In the genomic region with DNA sequence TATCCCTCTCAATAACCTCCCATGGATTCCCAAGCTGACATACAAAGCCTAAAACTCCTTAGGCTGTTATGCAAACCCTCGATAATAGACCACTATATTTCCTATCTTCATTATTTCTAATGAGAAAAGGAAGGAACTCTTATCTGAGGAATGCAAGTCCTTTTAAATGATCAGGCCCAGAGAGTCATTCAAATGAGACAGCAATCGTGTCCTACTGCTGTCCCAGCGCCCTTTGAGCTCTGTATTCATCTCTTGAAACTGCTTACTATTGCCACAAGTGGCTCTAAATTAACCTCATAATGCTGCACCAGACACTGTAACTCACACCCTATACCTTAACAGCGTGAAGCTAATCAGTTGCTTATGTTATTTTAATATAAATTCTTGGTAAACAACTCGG, we compare ENCODE assay signal across 23 cellular contexts.
"Had no signal": no experiment of that assay in that cellular context is flagged by ENCODE, and none has a peak within 500 bp of the region (broad histone marks: within the 10 kb centered on the region; RNA-seq: fewer than 3 reads in every experiment).

No MANE protein-coding gene starts in this region.

- DNase-seq: activated CD4-positive, CD25-positive, alpha-beta regulatory T cell treated with anti-CD3 and anti-CD28 coated beads, Interleukin-2, amount 50 U/mL, for 72 hours; activated gamma-delta T cell treated with Interleukin-2 at 50 U/mL for 16 hours; activated T-cell treated with anti-CD3 and anti-CD28 coated beads, Interleukin-2, amount 50 U/mL, for 1 hour; anterior cingulate cortex; body of pancreas; effector CD8-positive, alpha-beta T cell; head of caudate nucleus; left colon; pancreas; psoas muscle; stimulated activated CD4-positive, alpha-beta T cell treated with anti-CD3 and anti-CD28 coated beads, Interleukin-15, amount 100 ng/mL, for 24 hours; stimulated activated naive B cell treated with anti-CD40 and anti-IgM and Interleukin-4, amounts not matched to agents 10 μg/mL and 1 μg/mL and 100 μg/mL, for 72 hours; T-helper 9 cell; testis; upper lobe of left lung had no signal

- H3K27ac ChIP-seq: cardiac muscle cell, pancreas, psoas muscle, VCaP had no signal

- H3K9me3 ChIP-seq: body of pancreas, pancreas, psoas muscle, testis, upper lobe of left lung had no signal

- H3K4me2 ChIP-seq: smooth muscle cell had no signal

- H3K4me3 ChIP-seq: body of pancreas, cardiac muscle cell, pancreas, psoas muscle, smooth muscle cell, testis, upper lobe of left lung had no signal

- FAIRE-seq: frontal cortex, keratinocyte, pancreas had no signal

- H3K36me3 ChIP-seq: cardiac muscle cell, pancreas, upper lobe of left lung had no signal

- ATAC-seq: esophagus mucosa; left colon; natural killer cell treated with Interleukin-12 subunit alpha and Interleukin-12 subunit beta and Interleukin-15 and Interleukin-18, amount 100 ng/mL, for 72 hours; pancreas; psoas muscle; sciatic nerve; stimulated activated naive B cell treated with anti-CD40 and anti-IgM and Interleukin-4, amounts not matched to agents 10 μg/mL and 1 μg/mL and 100 μg/mL, for 72 hours had no signal

- H3K27me3 ChIP-seq: body of pancreas, cardiac muscle cell, pancreas, testis, upper lobe of left lung had no signal
